In the genomic region with DNA sequence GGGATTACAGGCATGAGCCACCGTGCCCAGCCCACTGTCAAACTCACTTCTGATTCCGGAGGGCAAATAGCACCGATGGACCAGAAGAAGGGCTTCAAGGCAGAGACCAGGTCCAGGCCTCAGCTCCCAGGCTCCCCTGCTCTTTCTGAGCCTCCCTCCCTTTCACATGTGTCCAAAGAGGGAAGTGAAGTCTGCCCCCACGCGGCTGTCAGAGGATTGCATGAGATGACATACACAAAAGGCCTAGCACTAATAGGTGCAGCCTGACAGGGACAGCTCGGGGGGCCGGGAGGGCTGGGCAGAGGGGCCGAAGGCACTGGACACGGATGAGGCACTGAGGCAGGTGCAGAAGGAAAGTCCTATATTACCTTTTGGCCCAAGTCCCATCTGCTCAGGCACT, we compare ENCODE assay signal across 9 cellular contexts.
DNase-seq lines count a peak whose midpoint lies in the region; ATAC-seq and TF ChIP-seq lines count a peak whose summit lies in the region.
"Had no signal": no experiment of that assay in that cellular context is flagged by ENCODE, and none has a peak within 500 bp of the region (broad histone marks: within the 10 kb centered on the region; RNA-seq: fewer than 3 reads in every experiment).

No MANE protein-coding gene starts in this region.

- H3K27me3 ChIP-seq in effector memory CD4-positive, alpha-beta T cell (replicated peaks; ENCODE audit: control insufficient read depth, insufficient read depth, low read length, poor library complexity, severe bottlenecking) = no peaks in the 10 kb centered on the region
- H3K27me3 ChIP-seq: BLaER1 had no signal

- H3K27me3 Mint-ChIP-seq in activated naive CD8-positive, alpha-beta T cell treated with anti-CD3 and anti-CD28 coated beads, Interleukin-2, amount 50 U/mL, for 24 hours = peaks cover 8% of the 10 kb centered on the region
- peaks cover 14% of the 10 kb centered on the region for H3K27me3 Mint-ChIP-seq in nephron progenitor cell (ENCODE audit: low read depth, poor library complexity)

- peak; percentile 13 for DNase-seq in NCI-H1694 treated with DMSO at 0.1 percent for 48 hours (lab: John Stamatoyannopoulos, UW)
- DNase-seq in NCI-H1694 (lab: John Stamatoyannopoulos, UW) = no peak
- peak; percentile 46 for DNase-seq in LoVo (ENCODE audit: low spot score)
- peak; percentile 42 for DNase-seq in activated naive CD8-positive, alpha-beta T cell treated with anti-CD3 and anti-CD28 coated beads, Interleukin-2, amount 50 U/mL, for 24 hours
- DNase-seq in nephron progenitor cell = peak; percentile 58
- no peak for DNase-seq in NCI-H2196 (lab: John Stamatoyannopoulos, UW; ENCODE audit: unreplicated experiment)
- DNase-seq in effector memory CD4-positive, alpha-beta T cell = no peak

- H3K4me1 ChIP-seq in effector memory CD4-positive, alpha-beta T cell (ENCODE audit: control insufficient read depth, insufficient read depth, low read length, poor library complexity, severe bottlenecking) = peaks cover 3% of the 10 kb centered on the region

- H3K4me1 Mint-ChIP-seq in activated naive CD8-positive, alpha-beta T cell treated with anti-CD3 and anti-CD28 coated beads, Interleukin-2, amount 50 U/mL, for 24 hours = peaks cover 8% of the 10 kb centered on the region
- no peaks in the 10 kb centered on the region for H3K4me1 Mint-ChIP-seq in nephron progenitor cell

- no peak overlapping the region for H3K27ac ChIP-seq in effector memory CD4-positive, alpha-beta T cell (ENCODE audit: insufficient read depth, low read length, poor library complexity, severe bottlenecking)
- H3K27ac ChIP-seq: BLaER1 had no signal

- peak; percentile 45 for TF ChIP-seq CTCF in nephron progenitor cell (IDR thresholded peaks at IDR 0.05)

- H3K36me3 ChIP-seq in effector memory CD4-positive, alpha-beta T cell (ENCODE audit: control insufficient read depth, insufficient read depth, low read length) = no peaks in the 10 kb centered on the region
- H3K36me3 ChIP-seq: BLaER1 had no signal

- peak; percentile 68 for ATAC-seq in activated naive CD8-positive, alpha-beta T cell treated with anti-CD3 and anti-CD28 coated beads, Interleukin-2, amount 50 U/mL, for 24 hours
- no peak for ATAC-seq in HG02588 (IDR thresholded peaks at IDR 0.05; ENCODE audit: unreplicated experiment)

- H3K36me3 Mint-ChIP-seq in activated naive CD8-positive, alpha-beta T cell treated with anti-CD3 and anti-CD28 coated beads, Interleukin-2, amount 50 U/mL, for 24 hours (ENCODE audit: low read depth) = no peaks in the 10 kb centered on the region
- no peaks in the 10 kb centered on the region for H3K36me3 Mint-ChIP-seq in nephron progenitor cell (ENCODE audit: low read depth)

- H3K9me3 ChIP-seq in effector memory CD4-positive, alpha-beta T cell (ENCODE audit: control insufficient read depth, low read length) = no peaks in the 10 kb centered on the region
- H3K9me3 ChIP-seq: BLaER1 had no signal

- H3K4me3 Mint-ChIP-seq in activated naive CD8-positive, alpha-beta T cell treated with anti-CD3 and anti-CD28 coated beads, Interleukin-2, amount 50 U/mL, for 24 hours = no peak overlapping the region
- H3K4me3 Mint-ChIP-seq in nephron progenitor cell = no peak overlapping the region

- no peak overlapping the region for H3K27ac Mint-ChIP-seq in activated naive CD8-positive, alpha-beta T cell treated with anti-CD3 and anti-CD28 coated beads, Interleukin-2, amount 50 U/mL, for 24 hours
- no peak overlapping the region for H3K27ac Mint-ChIP-seq in nephron progenitor cell

- no peaks in the 10 kb centered on the region for H3K9me3 Mint-ChIP-seq in activated naive CD8-positive, alpha-beta T cell treated with anti-CD3 and anti-CD28 coated beads, Interleukin-2, amount 50 U/mL, for 24 hours
- peaks cover 4% of the 10 kb centered on the region for H3K9me3 Mint-ChIP-seq in nephron progenitor cell

- H3K4me3 ChIP-seq in effector memory CD4-positive, alpha-beta T cell (ENCODE audit: insufficient read depth, low read depth, low read length, poor library complexity, severe bottlenecking) = no peak overlapping the region
- H3K4me3 ChIP-seq: BLaER1 had no signal

Comparison
In these comparisons a context has a peak if more than half of its experiments do, and no peak if none do; other contexts are left out.
1. DNase-seq: peak in NCI-H1694 treated with DMSO at 0.1 percent for 48 hours (single experiment), LoVo (single experiment), activated naive CD8-positive, alpha-beta T cell treated with anti-CD3 and anti-CD28 coated beads, Interleukin-2, amount 50 U/mL, for 24 hours (single experiment) and nephron progenitor cell (single experiment); none in NCI-H1694 (single experiment), NCI-H2196 (single experiment) and effector memory CD4-positive, alpha-beta T cell (0 of 3).